Comparison of ENCODE assay signal across 8 cellular contexts in the genomic region with DNA sequence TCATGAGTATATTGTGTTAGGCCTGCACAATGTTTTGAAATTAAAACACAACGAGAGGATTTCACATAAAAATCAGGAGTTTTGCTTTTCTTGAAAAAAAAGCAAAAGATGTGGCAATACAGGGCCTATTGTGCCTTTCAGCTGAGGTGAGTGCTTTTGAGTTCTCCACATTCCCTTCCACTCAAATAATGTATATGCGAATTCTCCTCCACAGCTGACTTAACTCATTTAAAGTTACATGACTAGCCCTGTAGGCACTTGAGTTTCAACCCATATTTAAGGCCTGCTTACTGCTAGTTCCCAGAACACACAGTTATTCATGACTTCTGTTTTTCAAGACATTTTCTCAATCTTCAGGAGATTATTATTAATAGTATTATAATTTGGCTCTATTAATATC.
"Had no signal": no experiment of that assay in that cellular context is flagged by ENCODE, and none has a peak within 500 bp of the region (broad histone marks: within the 10 kb centered on the region; RNA-seq: fewer than 3 reads in every experiment).

No MANE protein-coding gene starts in this region.

- FAIRE-seq: H54, HepG2 had no signal

- H3K27ac Mint-ChIP-seq: H9, IgD-negative memory B cell had no signal

- H3K4me1 Mint-ChIP-seq: IgD-negative memory B cell had no signal

- H3K27me3 Mint-ChIP-seq: IgD-negative memory B cell had no signal

- H3K4me3 Mint-ChIP-seq: H9, IgD-negative memory B cell had no signal

- DNase-seq: GOT3, H9, HCEC 1CT, KBM-7 had no signal

- ATAC-seq: HepG2 had no signal

- H3K27ac ChIP-seq: HL-60 had no signal
